Comparison of ENCODE assay signal across 8 cellular contexts in genomic region chr13:51286135-51287002, GRCh38. TPM values are rescaled to one million over a fixed set of nuclear protein-coding genes. Genes with fewer than 3 reads are reported as not detected.
DNase-seq lines count a peak whose midpoint lies in the region; ATAC-seq, FAIRE-seq and TF ChIP-seq lines count a peak whose summit lies in the region.

No MANE protein-coding gene starts in this region.

- BruUV-seq in mammary epithelial cell (replicated peaks; lab: Mats Ljungman, UMichigan): no TSS peak

- intact Hi-C loops in mammary epithelial cell (cut with micrococcal nuclease): loop anchor here (1.0 to 5.0 kb wide), 4 partner anchors 64 to 511 kb away; partner anchors contain the start of gene FAM124A
- intact Hi-C loops in kidney (cut with DNase I): loop anchor here (10.0 kb wide), 1 partner anchor 132 kb away; no protein-coding TSS in a partner anchor

- H3K36me3 ChIP-seq in mammary epithelial cell (ENCODE audit: insufficient read depth, low read length): no peaks in the 10 kb centered on the region
- H3K36me3 ChIP-seq in kidney (ENCODE audit: control insufficient read depth in 1 of 2, insufficient read depth in 2 of 2, low read length in 2 of 2): no peaks in the 10 kb centered on the region

- in situ Hi-C loops in mammary epithelial cell (cut with MboI; ENCODE audit: low sequenced_read_pairs in 2 of 2): loop anchor here (10.0 kb wide), 2 partner anchors 132 to 162 kb away; no protein-coding TSS in a partner anchor

- H3K4me1 ChIP-seq in mammary epithelial cell (ENCODE audit: insufficient read depth, low read length) (no peaks in the 10 kb centered on the region), kidney (ENCODE audit: control insufficient read depth in 1 of 2, insufficient read depth in 1 of 2, low read depth in 1 of 2, low read length in 2 of 2) (no peaks in the 10 kb centered on the region)

- H3K27ac ChIP-seq in mammary epithelial cell (ENCODE audit: insufficient read depth, low read depth, low read length) (no peak overlapping the region), kidney (ENCODE audit: low read depth in 2 of 2, low read length in 2 of 2) (no peak overlapping the region)

- H3K27me3 ChIP-seq in mammary epithelial cell (ENCODE audit: insufficient read depth, low read length): no peaks in the 10 kb centered on the region

- H2AFZ ChIP-seq in mammary epithelial cell (ENCODE audit: low read depth, low read length): peak overlapping the region; percentile 79

- no peak overlapping the region for H3K9ac ChIP-seq in mammary epithelial cell (ENCODE audit: insufficient read depth, low read length)
- no peak overlapping the region for H3K9ac ChIP-seq in kidney (ENCODE audit: low read length in 2 of 2)

- CTCF ChIA-PET in mammary epithelial cell (lab: Charles Lee; ENCODE audit: low non-redundant PET): interaction anchor here (0.5 to 1.4 kb wide), 8 partner anchors 15 to 601 kb away, joined by 3 to 21 read pairs (median 6); no protein-coding TSS in a partner anchor

- peak; percentile 97 for TF ChIP-seq CTCF in HFF-Myc (IDR thresholded peaks at IDR 0.05; ENCODE audit: low read depth, low read length, missing control alignments)
- TF ChIP-seq CTCF in mammary epithelial cell (conservative IDR thresholded peaks at IDR 0.05 in 1 of 2, IDR thresholded peaks at IDR 0.05 in 1 of 2; ENCODE audit: extremely low read depth in 1 of 2, insufficient read depth in 1 of 2, low read depth in 1 of 2, low read length in 2 of 2): peak; percentile 98
- peak; percentile 95 for TF ChIP-seq CTCF in kidney (IDR thresholded peaks at IDR 0.05; ENCODE audit: borderline replicate concordance, extremely low read depth, insufficient read depth)

- DNase-seq in EL: peak; percentile 58
- DNase-seq in HFF-Myc (ENCODE audit: extremely low read depth, low read depth): peak; percentile 30
- peak; percentile 39 for DNase-seq in NCI-H2171 (lab: John Stamatoyannopoulos, UW)
- peak; percentile 35 to 62 (median 44) for DNase-seq in activated CD4-positive, CD25-positive, alpha-beta regulatory T cell (lab: John Stamatoyannopoulos, UW)
- DNase-seq in mammary epithelial cell: peak; percentile 43
- DNase-seq in kidney: peak; percentile 88
- DNase-seq in stimulated activated CD4-positive, alpha-beta T cell treated with anti-CD3 and anti-CD28 coated beads, Interleukin-1b, Interleukin-23, amount 100 ng/mL, for 4 hours (ENCODE audit: low read depth in 2 of 2): peak; percentile 53 to 70

- peak; percentile 27 for FAIRE-seq in kidney (lab: Jason Lieb, UNC)

- no peak for ATAC-seq in HG03196 (IDR thresholded peaks at IDR 0.05; ENCODE audit: unreplicated experiment)

- dilution Hi-C loops in mammary epithelial cell (cut with HindIII; ENCODE audit: low sequenced_read_pairs): no loop called here

- no peaks in the 10 kb centered on the region for H3K79me2 ChIP-seq in mammary epithelial cell (ENCODE audit: insufficient read depth, low read length)

- H3K9me3 ChIP-seq in mammary epithelial cell (replicated peaks; ENCODE audit: insufficient read depth, low read length) (no peaks in the 10 kb centered on the region), kidney (ENCODE audit: control insufficient read depth in 1 of 2, low read length in 2 of 2) (no peaks in the 10 kb centered on the region)

- WGBS in mammary epithelial cell (ENCODE audit: low coverage, missing lambda C conversion rate): 28% methylated on average over 13 of the region's 13 CpGs

- H3K4me3 ChIP-seq in HFF-Myc (replicated peaks; ENCODE audit: low read depth, low read length): no peak overlapping the region
- no peak overlapping the region for H3K4me3 ChIP-seq in mammary epithelial cell (replicated peaks in 1 of 3; ENCODE audit: insufficient read depth in 1 of 3, low read depth in 2 of 3, low read length in 3 of 3)
- no peak overlapping the region for H3K4me3 ChIP-seq in kidney (ENCODE audit: low read length in 2 of 2)

- H3K4me2 ChIP-seq in mammary epithelial cell (ENCODE audit: insufficient read depth, low read depth, low read length): no peak overlapping the region

- H4K20me1 ChIP-seq in mammary epithelial cell (ENCODE audit: insufficient read depth, low read length): no peaks in the 10 kb centered on the region

RNA-seq across cellular contexts. Expression of gene SERPINE3, which starts 53.1 kb away (rescaled TPM):
- total RNA-seq in mammary epithelial cell: under 1 TPM in 1 of 2 donors, not detected in 1; 0.17 TPM
- polyA plus RNA-seq in mammary epithelial cell: not detected
- polyA minus RNA-seq in mammary epithelial cell: not detected
- not detected for total RNA-seq in kidney
- not detected for polyA plus RNA-seq in kidney (ENCODE audit: insufficient read depth, low read depth, low replicate concordance)

Comparison
In these comparisons a context has a peak if more than half of its experiments do, and no peak if none do; other contexts are left out.
1. DNase-seq: peak in every context shown above with its lines; median percentile 88 in kidney; 62 in stimulated activated CD4-positive, alpha-beta T cell treated with anti-CD3 and anti-CD28 coated beads, Interleukin-1b, Interleukin-23, amount 100 ng/mL, for 4 hours; 58 in EL; 44 in activated CD4-positive, CD25-positive, alpha-beta regulatory T cell; 43 in mammary epithelial cell; 39 in NCI-H2171; 30 in HFF-Myc.